Comparison of ENCODE assay signal across 21 cellular contexts in genomic region chr10:124298891-124299290, GRCh38.
"Had no signal": no experiment of that assay in that cellular context is flagged by ENCODE, and none has a peak within 500 bp of the region (broad histone marks: within the 10 kb centered on the region; RNA-seq: fewer than 3 reads in every experiment).

No MANE protein-coding gene starts in this region.

- H3K9me3 ChIP-seq: ovary, SK-N-SH, tibial artery, uterus had no signal

- ATAC-seq: heart right ventricle, WTC11 had no signal

- H3K4me2 ChIP-seq: SK-N-SH had no signal

- H3K27ac ChIP-seq: brain microvascular endothelial cell, esophagus squamous epithelium, heart right ventricle, ovary, tibial artery, uterus had no signal

- FAIRE-seq: TTC549 had no signal

- H3K4me1 ChIP-seq: heart right ventricle, uterus had no signal

- H3K4me3 ChIP-seq: esophagus squamous epithelium, heart right ventricle, lung, ovary, tibial artery, uterus had no signal

- H3K36me3 ChIP-seq: brain microvascular endothelial cell, esophagus squamous epithelium, heart right ventricle, ovary, tibial artery, uterus had no signal

- H3K9ac ChIP-seq: SK-N-SH had no signal

- DNase-seq: activated CD4-positive, alpha-beta memory T cell treated with anti-CD3 and anti-CD28 coated beads, Interleukin-2, amount 10 ng/mL, durations not matched to agents 7 days and 5 days; activated CD4-positive, alpha-beta T cell treated with anti-CD3 and anti-CD28 coated beads for 48 hours; activated naive CD4-positive, alpha-beta T cell treated with anti-CD3 and anti-CD28 coated beads, Interleukin-2, amount 50 U/mL, for 16 hours; activated T-cell treated with anti-CD3 and anti-CD28 coated beads, Interleukin-2, amount 50 U/mL, for 24 hours; brain microvascular endothelial cell; central memory CD4-positive, alpha-beta T cell; cortex of kidney; esophagus squamous epithelium; heart right ventricle; immature natural killer cell; midbrain; SK-N-SH; stimulated activated CD8-positive, alpha-beta memory T cell treated with anti-CD3 and anti-CD28 coated beads, Interleukin-4, amount 100 ng/mL, for 48 hours; stimulated activated naive CD4-positive, alpha-beta T cell; substantia nigra; uterus had no signal

- H3K27me3 ChIP-seq: brain microvascular endothelial cell, esophagus squamous epithelium, heart right ventricle, ovary, tibial artery, uterus had no signal
